Comparison of ENCODE assay signal across 1 cellular context in genomic region chr4:38086515-38087226, GRCh38.
TF ChIP-seq lines count a peak whose summit lies in the region.

No MANE protein-coding gene starts in this region.

TF ChIP-seq in IMR-90, 13 proteins besides CTCF, POLR2A, EP300 and RAD21 (continued from another document):
- TF ChIP-seq MAZ (IDR thresholded peaks at IDR 0.05; ENCODE audit: borderline replicate concordance, low read depth, low read length) (no peak), NFE2L2 (IDR thresholded peaks at IDR 0.05; ENCODE audit: low read depth, low read length) (no peak), SMC3 (IDR thresholded peaks at IDR 0.05; ENCODE audit: low read depth, low read length) (no peak), CEBPB (IDR thresholded peaks at IDR 0.05; ENCODE audit: low read depth, low read length) (no peak), USF2 (IDR thresholded peaks at IDR 0.05; ENCODE audit: low read depth, low read length) (no peak), ELK1 (IDR thresholded peaks at IDR 0.05; ENCODE audit: borderline replicate concordance, low read depth, low read length) (no peak), CHD1 (IDR thresholded peaks at IDR 0.05; ENCODE audit: low read depth, low read length) (no peak), MAFK (IDR thresholded peaks at IDR 0.05; ENCODE audit: low read depth, low read length) (no peak), RCOR1 (IDR thresholded peaks at IDR 0.05; ENCODE audit: insufficient replicate concordance, low read length) (no peak), BHLHE40 (IDR thresholded peaks at IDR 0.05; ENCODE audit: low read depth, low read length) (no peak), FOS (IDR thresholded peaks at IDR 0.05; ENCODE audit: low read depth, low read length) (no peak)
